1 cellular context compared by ENCODE assay signal in the genomic region with DNA sequence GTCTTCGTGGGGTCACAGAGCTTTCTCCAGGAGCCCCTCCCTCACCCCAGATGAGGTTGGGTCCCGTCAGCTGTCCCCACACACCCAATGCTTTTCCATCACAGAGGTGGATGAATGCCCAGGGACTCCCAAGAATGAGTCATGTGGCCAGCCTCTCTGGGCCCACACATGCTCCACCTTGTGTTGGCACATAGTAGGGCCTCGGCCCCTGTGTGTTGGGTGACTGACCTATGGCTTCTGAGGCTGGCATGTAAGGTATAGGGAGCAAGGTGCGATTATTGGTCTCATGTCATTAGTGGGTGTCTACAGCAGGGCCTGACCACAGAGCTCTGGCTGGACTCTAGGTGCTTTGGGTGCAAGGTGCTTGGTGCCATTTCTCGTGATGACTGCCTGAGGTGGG.
TF ChIP-seq lines count a peak whose summit lies in the region.

No MANE protein-coding gene starts in this region.

TF ChIP-seq in HepG2, 621 proteins besides CTCF, POLR2A, EP300 and RAD21:
- TF ChIP-seq ZSCAN9 (CRISPR knock-in tag; IDR thresholded peaks at IDR 0.05; ENCODE audit: borderline replicate concordance) = no peak
- TF ChIP-seq ZKSCAN1 (IDR thresholded peaks at IDR 0.05; ENCODE audit: low read length) = 0 out of 2 replicates have a peak, but pooled peaks have one; percentile 62
